1 cellular context compared by ENCODE assay signal in genomic region chr3:134381048-134381447, GRCh38.
TF ChIP-seq lines count a peak whose summit lies in the region.

No MANE protein-coding gene starts in this region.

TF ChIP-seq in HCT116, 20 proteins besides CTCF, POLR2A, EP300 and RAD21 (continued from another document):
- TF ChIP-seq REST (IDR thresholded peaks at IDR 0.05; ENCODE audit: low read depth), result no peak
- no peak for TF ChIP-seq YY1 (IDR thresholded peaks at IDR 0.05; ENCODE audit: extremely low read depth, insufficient replicate concordance, low read depth, low read length)
- TF ChIP-seq SIN3A (IDR thresholded peaks at IDR 0.05; ENCODE audit: low read depth), result no peak
